Comparison of ENCODE assay signal across 8 cellular contexts in genomic region chr6:10383312-10384063, GRCh38. TPM values are rescaled to one million over a fixed set of nuclear protein-coding genes. Genes with fewer than 3 reads are reported as not detected.
DNase-seq lines count a peak whose midpoint lies in the region; ATAC-seq, FAIRE-seq and TF ChIP-seq lines count a peak whose summit lies in the region.

No MANE protein-coding gene starts in this region.

- no peak overlapping the region for H3K27ac Mint-ChIP-seq in CD8-positive, alpha-beta T cell
- H3K27ac Mint-ChIP-seq in stimulated activated memory B cell treated with anti-CD40 and anti-IgM and Interleukin-4, amounts not matched to agents 10 μg/mL and 1 μg/mL and 100 μg/mL, for 72 hours = no peak overlapping the region

- TF ChIP-seq CTCF in A549 (IDR thresholded peaks at IDR 0.05) (no peak), WERI-Rb-1 (IDR thresholded peaks at IDR 0.05; ENCODE audit: low read depth, low read length) (no peak), body of pancreas (IDR thresholded peaks at IDR 0.05) (no peak)
- TF ChIP-seq CTCF in CD8-positive, alpha-beta T cell (IDR thresholded peaks at IDR 0.05) = no peak

- H3K36me3 Mint-ChIP-seq in CD8-positive, alpha-beta T cell = no peaks in the 10 kb centered on the region
- no peaks in the 10 kb centered on the region for H3K36me3 Mint-ChIP-seq in stimulated activated memory B cell treated with anti-CD40 and anti-IgM and Interleukin-4, amounts not matched to agents 10 μg/mL and 1 μg/mL and 100 μg/mL, for 72 hours

- no peak overlapping the region for H3K4me3 Mint-ChIP-seq in CD8-positive, alpha-beta T cell
- H3K4me3 Mint-ChIP-seq in stimulated activated memory B cell treated with anti-CD40 and anti-IgM and Interleukin-4, amounts not matched to agents 10 μg/mL and 1 μg/mL and 100 μg/mL, for 72 hours = no peak overlapping the region

- 8% methylated on average over 16 of the region's 51 CpGs for WGBS in A549 (ENCODE audit: missing lambda C conversion rate)
- WGBS in body of pancreas, 2 donors = 1 to 6% methylated on average over 29 to 50 of the region's 51 CpGs

- H3K4me1 ChIP-seq in A549 = peaks cover 17% of the 10 kb centered on the region; the same call in 2 of the 3 replicates
- H3K4me1 ChIP-seq in body of pancreas = peaks cover 7% of the 10 kb centered on the region
- peaks cover 8% of the 10 kb centered on the region for H3K4me1 ChIP-seq in CD8-positive, alpha-beta T cell (ENCODE audit: insufficient read depth, low read length)

- peaks cover 5% of the 10 kb centered on the region for H3K9me3 Mint-ChIP-seq in CD8-positive, alpha-beta T cell
- peaks cover 8% of the 10 kb centered on the region for H3K9me3 Mint-ChIP-seq in stimulated activated memory B cell treated with anti-CD40 and anti-IgM and Interleukin-4, amounts not matched to agents 10 μg/mL and 1 μg/mL and 100 μg/mL, for 72 hours

- H3K4me2 ChIP-seq in A549 = peak overlapping the region; percentile 86

- no peak for FAIRE-seq in A549 (lab: Jason Lieb, UNC)

- peak overlapping the region; percentile 84 to 87 for H3K27ac ChIP-seq in A549
- H3K27ac ChIP-seq in WERI-Rb-1 = no peak overlapping the region
- H3K27ac ChIP-seq in body of pancreas = no peak overlapping the region
- H3K27ac ChIP-seq in CD8-positive, alpha-beta T cell (ENCODE audit: low read depth, low read length) = no peak overlapping the region

- TF ChIP-seq POLR2A in A549 (IDR thresholded peaks at IDR 0.05; ENCODE audit: low read length) (no peak; the same call in none of the 2 replicates), body of pancreas (IDR thresholded peaks at IDR 0.05) (no peak)

- CTCF ChIA-PET in A549 (lab: Yijun Ruan, JAX) = interaction anchor here (1.3 to 1.9 kb wide), 4 partner anchors 11 to 1400 kb away, joined by 3 to 8 read pairs (median 4); partner anchors contain the start of gene TFAP2A
- CTCF ChIA-PET in CD8-positive, alpha-beta T cell (lab: Charles Lee) = no interaction called here

- H3K27me3 ChIP-seq in WERI-Rb-1 (ENCODE audit: insufficient read depth, low read depth, severe bottlenecking) = peaks cover 29% of the 10 kb centered on the region
- peaks cover 0 to 43% of the 10 kb centered on the region in 2 donors for H3K27me3 ChIP-seq in body of pancreas
- H3K27me3 ChIP-seq in CD8-positive, alpha-beta T cell (ENCODE audit: insufficient read depth, low read length) = peaks cover 57% of the 10 kb centered on the region

- peak; percentile 56 to 60 for DNase-seq in A549 (ENCODE audit: low read depth in 1 of 2, low spot score in 1 of 2)
- peak; percentile 44 for DNase-seq in H4 (ENCODE audit: low spot score)
- DNase-seq in WERI-Rb-1 = peak; percentile 42
- no peak for DNase-seq in left lobe of liver (ENCODE audit: low spot score)
- DNase-seq in body of pancreas = no peak
- no peak for DNase-seq in CD8-positive, alpha-beta T cell
- DNase-seq in activated CD4-positive, CD25-positive, alpha-beta regulatory T cell (lab: John Stamatoyannopoulos, UW) = no peak

- TF ChIP-seq RAD21 in A549 (conservative IDR thresholded peaks at IDR 0.05 in 1 of 2, IDR thresholded peaks at IDR 0.05 in 1 of 2) = peak in 1 of 2 experiments; percentile 22; a peak in 2 of 5 replicates

- ATAC-seq in A549 = peak; percentile 98
- ATAC-seq in left lobe of liver = peak; percentile 39
- no peak for ATAC-seq in body of pancreas
- ATAC-seq in CD8-positive, alpha-beta T cell = no peak
- ATAC-seq in stimulated activated memory B cell treated with anti-CD40 and anti-IgM and Interleukin-4, amounts not matched to agents 10 μg/mL and 1 μg/mL and 100 μg/mL, for 72 hours = no peak

- peaks cover 79% of the 10 kb centered on the region for H3K27me3 Mint-ChIP-seq in CD8-positive, alpha-beta T cell (ENCODE audit: low read depth)
- H3K27me3 Mint-ChIP-seq in stimulated activated memory B cell treated with anti-CD40 and anti-IgM and Interleukin-4, amounts not matched to agents 10 μg/mL and 1 μg/mL and 100 μg/mL, for 72 hours = peaks cover 88% of the 10 kb centered on the region

- POLR2A ChIA-PET in A549 (lab: Yijun Ruan, JAX) = no interaction called here
- POLR2A ChIA-PET in CD8-positive, alpha-beta T cell (lab: Charles Lee) = interaction anchor here (0.6 kb wide), 1 partner anchor 101 kb away, joined by 3 read pairs; no protein-coding TSS in a partner anchor

- TF ChIP-seq EP300 in A549 (IDR thresholded peaks at IDR 0.05) = no peak

- H3K4me1 Mint-ChIP-seq in CD8-positive, alpha-beta T cell (ENCODE audit: low read depth) = peaks cover 15% of the 10 kb centered on the region
- peaks cover 7% of the 10 kb centered on the region for H3K4me1 Mint-ChIP-seq in stimulated activated memory B cell treated with anti-CD40 and anti-IgM and Interleukin-4, amounts not matched to agents 10 μg/mL and 1 μg/mL and 100 μg/mL, for 72 hours

- H3K36me3 ChIP-seq in WERI-Rb-1 (no peaks in the 10 kb centered on the region), body of pancreas (replicated peaks in 1 of 2; ENCODE audit: insufficient read depth in 1 of 2, low read depth in 2 of 2) (no peaks in the 10 kb centered on the region)
- no peaks in the 10 kb centered on the region for H3K36me3 ChIP-seq in CD8-positive, alpha-beta T cell (ENCODE audit: insufficient read depth, low read length)

- H3K9me3 ChIP-seq in A549 (no peaks in the 10 kb centered on the region), WERI-Rb-1 (ENCODE audit: severe bottlenecking) (no peaks in the 10 kb centered on the region), body of pancreas (no peaks in the 10 kb centered on the region)
- peaks cover 3% of the 10 kb centered on the region for H3K9me3 ChIP-seq in CD8-positive, alpha-beta T cell (ENCODE audit: low read length)

- intact Hi-C loops in body of pancreas (cut with DNase I) = no loop called here
- intact Hi-C loops in CD8-positive, alpha-beta T cell (cut with DNase I, micrococcal nuclease) = no loop called here

- H3K4me3 ChIP-seq in A549 = peak overlapping the region; percentile 50
- peak overlapping the region; percentile 29 for H3K4me3 ChIP-seq in WERI-Rb-1 (ENCODE audit: low read depth, low read length)
- H3K4me3 ChIP-seq in body of pancreas = no peak overlapping the region
- H3K4me3 ChIP-seq in CD8-positive, alpha-beta T cell (ENCODE audit: low read depth, low read length) = no peak overlapping the region

TF ChIP-seq in A549, 52 proteins besides CTCF, POLR2A, EP300 and RAD21:
- peak in 1 of 2 experiments; percentile 24; a peak in 2 of 4 replicates for TF ChIP-seq CEBPB (IDR thresholded peaks at IDR 0.05)
- TF ChIP-seq E2F6 (IDR thresholded peaks at IDR 0.05; ENCODE audit: borderline replicate concordance, low read depth) = peak; percentile 95
- TF ChIP-seq SMC3 (IDR thresholded peaks at IDR 0.05) = peak; percentile 26; the same call in 2 of the 3 replicates
- TF ChIP-seq SREBF2 (IDR thresholded peaks at IDR 0.05) = no peak
- TF ChIP-seq HEYL (CRISPR knock-in tag; IDR thresholded peaks at IDR 0.05) = no peak
- TF ChIP-seq MAX (IDR thresholded peaks at IDR 0.05) = peak; percentile 82

RNA-seq across cellular contexts. Expression of gene TFAP2A, which starts 31.4 kb away (rescaled TPM):
- polyA plus RNA-seq in A549 (2011; rRNA removed) = 10.8 and 13.1 TPM in 2 replicates
- polyA plus RNA-seq in A549 (2012; cell fraction: cytosol; rRNA removed) = 17.4 and 22.2 TPM in 2 replicates
- 21.1 and 32.8 TPM in 2 replicates for polyA plus RNA-seq in A549 (2012; cell fraction: nucleus; rRNA removed)
- polyA plus RNA-seq in A549 (2017; fragmentation: RNase III; extraction: RNeasy Plus Mini Kit Qiagen cat#74134 plus additional on column Dnase treatment) = 26.0 to 31.4 TPM (median 26.9 TPM) in 3 replicates
- 8.5 and 10.3 TPM in 2 replicates for polyA minus RNA-seq in A549 (2011; rRNA and poly(A)+ RNA removed)
- 5.0 and 5.4 TPM in 2 replicates for total RNA-seq in H4 (2014; rRNA removed; shearing (Covaris generic))
- total RNA-seq in left lobe of liver = 0.45 TPM
- total RNA-seq in body of pancreas = not detected
- under 1 TPM in 1 of 2 experiments, not detected in 1; 0.24 TPM for total RNA-seq in CD8-positive, alpha-beta T cell

Comparison
In these comparisons a context has a peak if more than half of its experiments do, and no peak if none do; other contexts are left out.
1. ATAC-seq: peak in A549 (2 of 2) and left lobe of liver (single experiment); none in body of pancreas (single experiment), CD8-positive, alpha-beta T cell (single experiment) and stimulated activated memory B cell treated with anti-CD40 and anti-IgM and Interleukin-4, amounts not matched to agents 10 μg/mL and 1 μg/mL and 100 μg/mL, for 72 hours (single experiment).
2. DNase-seq: peak in A549 (2 of 2), H4 (single experiment) and WERI-Rb-1 (single experiment); none in left lobe of liver (single experiment), body of pancreas (0 of 4), CD8-positive, alpha-beta T cell (0 of 7) and activated CD4-positive, CD25-positive, alpha-beta regulatory T cell (0 of 4).
3. H3K27ac ChIP-seq: peak in A549 (2 of 2); none in WERI-Rb-1 (single experiment), body of pancreas (0 of 4) and CD8-positive, alpha-beta T cell (single experiment).
4. H3K4me3 ChIP-seq: peak in A549 (single experiment) and WERI-Rb-1 (single experiment); none in body of pancreas (0 of 2) and CD8-positive, alpha-beta T cell (single experiment).